8 cellular contexts compared by ENCODE assay signal in genomic region chr12:107515446-107515958, GRCh38.
A peak's percentile ranks its signal among the peaks of the same experiment; 100 is the strongest.
DNase-seq lines count a peak whose midpoint lies in the region; ATAC-seq and TF ChIP-seq lines count a peak whose summit lies in the region.

No MANE protein-coding gene starts in this region.

- H3K27me3 ChIP-seq in SJSA1 (replicated peaks) (no peaks in the 10 kb centered on the region; the same call in 1 of the 2 replicates), gastrocnemius medialis (no peaks in the 10 kb centered on the region), stomach (no peaks in the 10 kb centered on the region)

- H3K9me3 ChIP-seq in SJSA1 (replicated peaks) (peaks cover 4% of the 10 kb centered on the region; the same call in 1 of the 2 replicates), gastrocnemius medialis (no peaks in the 10 kb centered on the region), stomach (no peaks in the 10 kb centered on the region)

- H3K4me1 ChIP-seq in SJSA1 (replicated peaks) (peaks cover 12% of the 10 kb centered on the region), gastrocnemius medialis (no peaks in the 10 kb centered on the region), stomach (no peaks in the 10 kb centered on the region)

- peak; percentile 96 for ATAC-seq in esophagus mucosa
- peak; percentile 91 to 92 for ATAC-seq in gastrocnemius medialis

- no peak for TF ChIP-seq POLR2A in gastrocnemius medialis (IDR thresholded peaks at IDR 0.05)
- no peak for TF ChIP-seq POLR2A in stomach (IDR thresholded peaks at IDR 0.05)

- H3K36me3 ChIP-seq in SJSA1: no peaks in the 10 kb centered on the region
- H3K36me3 ChIP-seq in gastrocnemius medialis: no peaks in the 10 kb centered on the region
- no peaks in the 10 kb centered on the region for H3K36me3 ChIP-seq in stomach

- TF ChIP-seq CTCF in gastrocnemius medialis (IDR thresholded peaks at IDR 0.05 in 4 of 5, conservative IDR thresholded peaks at IDR 0.05 in 1 of 5) (no peak), stomach (IDR thresholded peaks at IDR 0.05) (no peak)

- H3K4me3 ChIP-seq in SJSA1: no peak overlapping the region
- H3K4me3 ChIP-seq in gastrocnemius medialis: no peak overlapping the region
- H3K4me3 ChIP-seq in stomach: no peak overlapping the region

- peak overlapping the region; percentile 25 for H3K27ac ChIP-seq in SJSA1
- peak overlapping the region; percentile 16 to 54 (median 49) for H3K27ac ChIP-seq in gastrocnemius medialis
- H3K27ac ChIP-seq in stomach: peak overlapping the region in 1 of 5 donors; percentile 17

- DNase-seq in activated T-cell treated with anti-CD3 and anti-CD28 coated beads for 48 hours (ENCODE audit: low read depth) (peak; percentile 12), SJSA1 (ENCODE audit: low read depth in 1 of 2, low spot score in 2 of 2) (peak; percentile 90 to 94), gastrocnemius medialis (peak; percentile 59 to 75), stomach (no peak), DMS114 treated with DMSO at 0.1 percent for 48 hours (lab: John Stamatoyannopoulos, UW; ENCODE audit: unreplicated experiment) (no peak), D341Med (ENCODE audit: low spot score) (no peak)
- no peak for DNase-seq in activated T-cell treated with anti-CD3 and anti-CD28 coated beads, Interleukin-2, amount 50 U/mL, for 1 hour

- intact Hi-C loops in gastrocnemius medialis (cut with DNase I; ENCODE audit: low total_unique reads) (no loop called here), stomach (cut with DNase I; ENCODE audit: low total_unique reads) (no loop called here)

- in situ Hi-C loops in gastrocnemius medialis (cut with MboI; ENCODE audit: low sequenced_read_pairs in 4 of 4): no loop called here

- 38 to 62% (median 52%) methylated on average over 2 of the region's 2 CpGs for WGBS in stomach, 5 donors

- no peak for TF ChIP-seq EP300 in stomach (IDR thresholded peaks at IDR 0.05)

Comparison
In these comparisons a context has a peak if more than half of its experiments do, and no peak if none do; other contexts are left out.
1. DNase-seq: peak in activated T-cell treated with anti-CD3 and anti-CD28 coated beads for 48 hours (single experiment), SJSA1 (2 of 2) and gastrocnemius medialis (2 of 2); none in activated T-cell treated with anti-CD3 and anti-CD28 coated beads, Interleukin-2, amount 50 U/mL, for 1 hour (single experiment), stomach (single experiment), DMS114 treated with DMSO at 0.1 percent for 48 hours (single experiment) and D341Med (single experiment).